In genomic region chr15:29821416-29822099, GRCh38 we compare ENCODE assay signal across 8 cellular contexts. TPM values are rescaled to one million over a fixed set of nuclear protein-coding genes. Genes with fewer than 3 reads are reported as not detected.
DNase-seq lines count a peak whose midpoint lies in the region; ATAC-seq and TF ChIP-seq lines count a peak whose summit lies in the region.

No MANE protein-coding gene starts in this region.

- ATAC-seq in GM19397 (IDR thresholded peaks at IDR 0.05; ENCODE audit: unreplicated experiment) (peak; percentile 73), HG03095 (IDR thresholded peaks at IDR 0.05; ENCODE audit: unreplicated experiment) (no peak)

- peak; percentile 81 for DNase-seq in AG20443 (ENCODE audit: low spot score)
- peak; percentile 30 for DNase-seq in NCI-H1092 (lab: John Stamatoyannopoulos, UW)
- peak; percentile 55 for DNase-seq in activated naive CD8-positive, alpha-beta T cell treated with anti-CD3 and anti-CD28 coated beads for 36 hours
- peak; percentile 75 for DNase-seq in glutamatergic neuron
- DNase-seq in nucleus accumbens (lab: John Stamatoyannopoulos, UW): peak in 47 of 56 donors; percentile 11 to 76 (median 43)
- no peak for DNase-seq in GDM1 (lab: John Stamatoyannopoulos, UW)

- H3K4me1 Mint-ChIP-seq in activated naive CD8-positive, alpha-beta T cell treated with anti-CD3 and anti-CD28 coated beads for 36 hours: peaks cover 12% of the 10 kb centered on the region
- H3K4me1 Mint-ChIP-seq in glutamatergic neuron (ENCODE audit: low read depth, unreplicated experiment): peaks cover 24% of the 10 kb centered on the region

- no peak overlapping the region for H3K4me3 Mint-ChIP-seq in activated naive CD8-positive, alpha-beta T cell treated with anti-CD3 and anti-CD28 coated beads for 36 hours
- H3K4me3 Mint-ChIP-seq in glutamatergic neuron (ENCODE audit: unreplicated experiment): peak overlapping the region; percentile 89

- peaks cover 83% of the 10 kb centered on the region for H3K27me3 Mint-ChIP-seq in activated naive CD8-positive, alpha-beta T cell treated with anti-CD3 and anti-CD28 coated beads for 36 hours
- peaks cover 13% of the 10 kb centered on the region for H3K27me3 Mint-ChIP-seq in glutamatergic neuron (ENCODE audit: unreplicated experiment)

- H3K36me3 Mint-ChIP-seq in activated naive CD8-positive, alpha-beta T cell treated with anti-CD3 and anti-CD28 coated beads for 36 hours: peaks cover 3% of the 10 kb centered on the region
- H3K36me3 Mint-ChIP-seq in glutamatergic neuron (ENCODE audit: unreplicated experiment): peaks cover 4% of the 10 kb centered on the region

- peaks cover 19% of the 10 kb centered on the region for H3K9me3 Mint-ChIP-seq in activated naive CD8-positive, alpha-beta T cell treated with anti-CD3 and anti-CD28 coated beads for 36 hours
- peaks cover 10% of the 10 kb centered on the region for H3K9me3 Mint-ChIP-seq in glutamatergic neuron (ENCODE audit: unreplicated experiment)

- no peak for TF ChIP-seq CTCF in glutamatergic neuron (IDR thresholded peaks at IDR 0.05; ENCODE audit: partially characterized antibody, unreplicated experiment)

- no peak overlapping the region for H3K27ac Mint-ChIP-seq in activated naive CD8-positive, alpha-beta T cell treated with anti-CD3 and anti-CD28 coated beads for 36 hours
- peak overlapping the region; percentile 83 for H3K27ac Mint-ChIP-seq in glutamatergic neuron (ENCODE audit: unreplicated experiment)

RNA-seq across cellular contexts. Expression of gene TJP1, which starts 0.7 kb away (rescaled TPM):
- total RNA-seq in activated naive CD8-positive, alpha-beta T cell treated with anti-CD3 and anti-CD28 coated beads for 36 hours: not detected
- total RNA-seq in glutamatergic neuron (ENCODE audit: unreplicated experiment): 129 TPM

Comparison
In these comparisons a context has a peak if more than half of its experiments do, and no peak if none do; other contexts are left out.
1. RNA of gene TJP1, which starts 0.7 kb away (total RNA-seq): 129 TPM in glutamatergic neuron (single experiment); not detected in activated naive CD8-positive, alpha-beta T cell treated with anti-CD3 and anti-CD28 coated beads for 36 hours; every median in the first group is over 100 times any median in the second.